ENCODE assay signal across 1 cellular context in genomic region chr15:69997701-69998273, GRCh38.
TF ChIP-seq lines count a peak whose summit lies in the region.

No MANE protein-coding gene starts in this region.

TF ChIP-seq in GM23338, 12 proteins besides CTCF, POLR2A, EP300 and RAD21 (continued from another document):
- TF ChIP-seq ETS1 (IDR thresholded peaks at IDR 0.05) (no peak), CREB1 (CRISPR knock-in tag; IDR thresholded peaks at IDR 0.05; ENCODE audit: low read depth) (no peak), POLR2AphosphoS5 (IDR thresholded peaks at IDR 0.05; ENCODE audit: low read depth) (no peak), EZH2phosphoT487 (IDR thresholded peaks at IDR 0.05; ENCODE audit: unreplicated experiment) (no peak), STAT1 (IDR thresholded peaks at IDR 0.05; ENCODE audit: unreplicated experiment) (no peak), ZNF331 (CRISPR knock-in tag; IDR thresholded peaks at IDR 0.05; ENCODE audit: low read depth) (no peak), EZH2 (IDR thresholded peaks at IDR 0.05; ENCODE audit: low read depth, unreplicated experiment) (no peak)
TF ChIP-seq in GM23338: peak in this region for 0.
